In the genomic region with DNA sequence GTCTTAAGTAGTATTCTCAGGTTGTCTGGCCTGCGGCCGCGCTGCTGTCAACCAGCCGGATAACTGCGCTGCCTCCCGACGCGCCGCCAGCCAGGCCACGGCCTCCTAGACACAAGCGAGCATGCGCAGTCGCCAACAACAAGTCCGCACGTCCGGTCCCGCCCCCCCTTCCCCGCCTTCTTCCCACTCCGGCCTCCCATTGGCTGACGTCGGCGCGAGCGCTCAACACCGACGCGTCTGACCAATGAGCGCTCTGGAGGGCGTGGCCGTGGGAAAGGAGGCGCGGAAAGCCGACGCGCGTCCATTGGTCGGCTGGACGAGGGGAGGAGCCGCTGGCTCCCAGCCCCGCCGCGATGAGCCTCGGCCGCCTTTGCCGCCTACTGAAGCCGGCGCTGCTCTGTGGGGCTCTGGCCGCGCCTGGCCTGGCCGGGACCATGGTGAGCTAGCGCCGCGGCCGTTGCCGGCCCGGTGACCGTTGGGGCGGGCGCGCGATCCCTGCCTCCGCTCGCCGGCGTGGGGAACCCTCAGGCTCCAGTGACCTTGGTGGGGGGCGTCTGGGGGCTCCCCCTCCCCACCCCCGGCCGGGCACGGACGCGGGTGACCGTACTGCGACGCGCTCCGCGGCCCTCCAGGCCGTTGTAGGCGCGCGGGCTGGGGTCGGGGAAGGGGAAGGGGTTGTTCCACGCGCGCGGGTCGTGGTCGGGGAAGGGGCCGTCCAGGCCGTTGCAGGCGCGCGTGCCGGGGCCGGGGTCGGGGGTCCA, we compare ENCODE assay signal across 8 cellular contexts. TPM values are rescaled to one million over a fixed set of nuclear protein-coding genes. Genes with fewer than 3 reads are reported as not detected.
DNase-seq lines count a peak whose midpoint lies in the region; TF ChIP-seq lines count a peak whose summit lies in the region.

A gene with protein sequence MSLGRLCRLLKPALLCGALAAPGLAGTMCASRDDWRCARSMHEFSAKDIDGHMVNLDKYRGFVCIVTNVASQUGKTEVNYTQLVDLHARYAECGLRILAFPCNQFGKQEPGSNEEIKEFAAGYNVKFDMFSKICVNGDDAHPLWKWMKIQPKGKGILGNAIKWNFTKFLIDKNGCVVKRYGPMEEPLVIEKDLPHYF (plus strand): TSS at position 304 of the 761 bp plus-strand sequence. CDS start 50 bp downstream, at position 354.

- peaks cover 6% of the 10 kb centered on the region for H3K36me3 Mint-ChIP-seq in HFFc6 (ENCODE audit: low read depth)

- H3K9me3 Mint-ChIP-seq in HFFc6 = peaks cover 17% of the 10 kb centered on the region

- peak within 1 kb of the TSS; percentile 98 for H3K4me2 ChIP-seq in SK-N-SH

- POLR2A ChIA-PET in SK-N-SH (lab: Yijun Ruan, JAX) = interaction anchor here (0.8 to 2.6 kb wide), 5 partner anchors 9 to 100 kb away, joined by 3 to 15 read pairs (median 4); no protein-coding TSS in a partner anchor

- peak within 1 kb of the TSS; percentile 79 for H3K4me3 Mint-ChIP-seq in HFFc6

- H3K9ac ChIP-seq in SK-N-SH = peak within 1 kb of the TSS; percentile 91

- H3K36me3 ChIP-seq in SK-N-SH (replicated peaks in 1 of 2; ENCODE audit: control insufficient read depth in 1 of 2, insufficient read depth in 2 of 2, low read length in 1 of 2) (peaks cover 0 to 24% of the 10 kb centered on the region in 2 experiments), suprapubic skin (peaks cover 31% of the 10 kb centered on the region)

- CTCF ChIA-PET in SK-N-SH (lab: Yijun Ruan, JAX) = interaction anchor here (1.1 to 4.4 kb wide), 6 partner anchors 10 to 170 kb away, joined by 3 to 44 read pairs (median 4); a partner anchor contains a TSS

- no peaks in the 10 kb centered on the region for H3K27me3 ChIP-seq in SK-N-SH (ENCODE audit: insufficient read depth)
- H3K27me3 ChIP-seq in suprapubic skin = no peaks in the 10 kb centered on the region

- H3K4me3 ChIP-seq in SK-N-SH (ENCODE audit: low read depth in 2 of 2, low read length in 1 of 2) (peak within 1 kb of the TSS; percentile 80 to 81), suprapubic skin (peak within 1 kb of the TSS; percentile 93)

- TF ChIP-seq CTCF in HFFc6 (IDR thresholded peaks at IDR 0.05) (no peak), SK-N-SH (IDR thresholded peaks at IDR 0.05) (no peak), suprapubic skin (IDR thresholded peaks at IDR 0.05) (no peak)

- TF ChIP-seq POLR2A in suprapubic skin (IDR thresholded peaks at IDR 0.05) = peak; percentile 65 to 95

- H3K27ac Mint-ChIP-seq in HFFc6 = peak within 1 kb of the TSS; percentile 98

- peaks cover 19% of the 10 kb centered on the region for H3K27me3 Mint-ChIP-seq in HFFc6 (ENCODE audit: insufficient read depth)

- H3K9me2 ChIP-seq in SK-N-SH = no peaks in the 10 kb centered on the region

- H2AFZ ChIP-seq in SK-N-SH (ENCODE audit: low read depth) = no peak within 1 kb of the TSS

- peaks cover 21% of the 10 kb centered on the region; the same call in 1 of the 2 replicates for H4K20me1 ChIP-seq in SK-N-SH (ENCODE audit: insufficient read depth)

- peaks cover 36% of the 10 kb centered on the region for H3K4me1 Mint-ChIP-seq in HFFc6 (ENCODE audit: low read depth)

- H3K4me1 ChIP-seq in SK-N-SH (ENCODE audit: control insufficient read depth in 1 of 2, insufficient read depth in 2 of 2, low read depth in 1 of 2, low read length in 1 of 2) = peaks cover 21 to 22% of the 10 kb centered on the region in 2 experiments; a peak in 3 of 4 replicates
- H3K4me1 ChIP-seq in suprapubic skin = peaks cover 78% of the 10 kb centered on the region

- TF ChIP-seq EP300 in SK-N-SH (IDR thresholded peaks at IDR 0.05; ENCODE audit: borderline replicate concordance in 1 of 2, low read depth in 1 of 2, low read length in 1 of 2) (no peak; a peak in 1 of 4 replicates), suprapubic skin (IDR thresholded peaks at IDR 0.05) (no peak)

- WGBS in SK-N-SH (ENCODE audit: low lambda C conversion rate) = 0% methylated on average over 35 of the region's 96 CpGs
- WGBS in suprapubic skin = under 1% methylated on average over 27 of the region's 96 CpGs

- peaks cover 38% of the 10 kb centered on the region for H3F3A ChIP-seq in SK-N-SH (replicated peaks; ENCODE audit: insufficient read depth)

- H3K9me3 ChIP-seq in SK-N-SH (no peaks in the 10 kb centered on the region), suprapubic skin (no peaks in the 10 kb centered on the region)

- TF ChIP-seq RAD21 in SK-N-SH (IDR thresholded peaks at IDR 0.05; ENCODE audit: low read length) = 0 out of 2 replicates have a peak, but pooled peaks have one; percentile 0

- DNase-seq in GM04503 (ENCODE audit: low read depth) = peak; percentile 91
- peak; percentile 98 for DNase-seq in HFFc6
- peak; percentile 96 for DNase-seq in NCI-H1048 (lab: John Stamatoyannopoulos, UW)
- peak; percentile 98 for DNase-seq in SK-N-SH
- peak; percentile 98 for DNase-seq in activated naive CD4-positive, alpha-beta T cell treated with anti-CD3 and anti-CD28 coated beads, Interleukin-2, amount 50 U/mL, for 16 hours
- DNase-seq in germinal center (ENCODE audit: low spot score) = peak; percentile 98
- DNase-seq in nucleus accumbens (lab: John Stamatoyannopoulos, UW) = peak; percentile 75 to 99 (median 98)
- DNase-seq in suprapubic skin (ENCODE audit: low spot score in 2 of 2) = peak; percentile 100

- H3K79me2 ChIP-seq in SK-N-SH (ENCODE audit: insufficient read depth) = peaks cover 18% of the 10 kb centered on the region; the same call in 1 of the 2 replicates

- H3K27ac ChIP-seq in SK-N-SH (ENCODE audit: low read depth in 2 of 2, low read length in 1 of 2) (peak within 1 kb of the TSS; percentile 87 to 95), suprapubic skin (peak within 1 kb of the TSS; percentile 100)

TF ChIP-seq in SK-N-SH, 30 proteins besides CTCF, POLR2A, EP300 and RAD21 (continues in another document):
- TF ChIP-seq GATA2 (CRISPR knock-in tag; IDR thresholded peaks at IDR 0.05) (no peak), GABPA (IDR thresholded peaks at IDR 0.05; ENCODE audit: low read depth) (no peak), TAF1 (IDR thresholded peaks at IDR 0.05; ENCODE audit: borderline replicate concordance, low read depth, low read length) (peak; percentile 96), FOSL2 (IDR thresholded peaks at IDR 0.05; ENCODE audit: borderline replicate concordance, low read depth) (no peak), JUND (IDR thresholded peaks at IDR 0.05) (no peak), NRF1 (IDR thresholded peaks at IDR 0.05; ENCODE audit: low read depth, low read length) (peak; percentile 55), RCOR1 (IDR thresholded peaks at IDR 0.05; ENCODE audit: low read length) (no peak), TCF12 (IDR thresholded peaks at IDR 0.05) (no peak), MXI1 (IDR thresholded peaks at IDR 0.05; ENCODE audit: low read depth, low read length) (peak; percentile 85), POLR2AphosphoS5 (IDR thresholded peaks at IDR 0.05; ENCODE audit: low read depth, low read length) (peak; percentile 89)
- TF ChIP-seq, protein P1, sequence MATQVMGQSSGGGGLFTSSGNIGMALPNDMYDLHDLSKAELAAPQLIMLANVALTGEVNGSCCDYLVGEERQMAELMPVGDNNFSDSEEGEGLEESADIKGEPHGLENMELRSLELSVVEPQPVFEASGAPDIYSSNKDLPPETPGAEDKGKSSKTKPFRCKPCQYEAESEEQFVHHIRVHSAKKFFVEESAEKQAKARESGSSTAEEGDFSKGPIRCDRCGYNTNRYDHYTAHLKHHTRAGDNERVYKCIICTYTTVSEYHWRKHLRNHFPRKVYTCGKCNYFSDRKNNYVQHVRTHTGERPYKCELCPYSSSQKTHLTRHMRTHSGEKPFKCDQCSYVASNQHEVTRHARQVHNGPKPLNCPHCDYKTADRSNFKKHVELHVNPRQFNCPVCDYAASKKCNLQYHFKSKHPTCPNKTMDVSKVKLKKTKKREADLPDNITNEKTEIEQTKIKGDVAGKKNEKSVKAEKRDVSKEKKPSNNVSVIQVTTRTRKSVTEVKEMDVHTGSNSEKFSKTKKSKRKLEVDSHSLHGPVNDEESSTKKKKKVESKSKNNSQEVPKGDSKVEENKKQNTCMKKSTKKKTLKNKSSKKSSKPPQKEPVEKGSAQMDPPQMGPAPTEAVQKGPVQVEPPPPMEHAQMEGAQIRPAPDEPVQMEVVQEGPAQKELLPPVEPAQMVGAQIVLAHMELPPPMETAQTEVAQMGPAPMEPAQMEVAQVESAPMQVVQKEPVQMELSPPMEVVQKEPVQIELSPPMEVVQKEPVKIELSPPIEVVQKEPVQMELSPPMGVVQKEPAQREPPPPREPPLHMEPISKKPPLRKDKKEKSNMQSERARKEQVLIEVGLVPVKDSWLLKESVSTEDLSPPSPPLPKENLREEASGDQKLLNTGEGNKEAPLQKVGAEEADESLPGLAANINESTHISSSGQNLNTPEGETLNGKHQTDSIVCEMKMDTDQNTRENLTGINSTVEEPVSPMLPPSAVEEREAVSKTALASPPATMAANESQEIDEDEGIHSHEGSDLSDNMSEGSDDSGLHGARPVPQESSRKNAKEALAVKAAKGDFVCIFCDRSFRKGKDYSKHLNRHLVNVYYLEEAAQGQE (IDR thresholded peaks at IDR 0.05; ENCODE audit: low read depth, low read length) = peak; percentile 67; the same call in 1 of the 2 replicates
- TF ChIP-seq, protein P2, sequence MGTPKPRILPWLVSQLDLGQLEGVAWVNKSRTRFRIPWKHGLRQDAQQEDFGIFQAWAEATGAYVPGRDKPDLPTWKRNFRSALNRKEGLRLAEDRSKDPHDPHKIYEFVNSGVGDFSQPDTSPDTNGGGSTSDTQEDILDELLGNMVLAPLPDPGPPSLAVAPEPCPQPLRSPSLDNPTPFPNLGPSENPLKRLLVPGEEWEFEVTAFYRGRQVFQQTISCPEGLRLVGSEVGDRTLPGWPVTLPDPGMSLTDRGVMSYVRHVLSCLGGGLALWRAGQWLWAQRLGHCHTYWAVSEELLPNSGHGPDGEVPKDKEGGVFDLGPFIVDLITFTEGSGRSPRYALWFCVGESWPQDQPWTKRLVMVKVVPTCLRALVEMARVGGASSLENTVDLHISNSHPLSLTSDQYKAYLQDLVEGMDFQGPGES (IDR thresholded peaks at IDR 0.05; ENCODE audit: low read depth, low read length) = peak; percentile 22; the same call in 1 of the 2 replicates

RNA-seq across cellular contexts. Expression of the gene that starts here (rescaled TPM):
- total RNA-seq in HFFc6 (2021; fragmentation: NEBNext Ultra II Directional; extraction: Animal tissue kit (Norgen Biotek cat#: 25700)) = 100 to 1,000 TPM; 193 to 237 (median 223) TPM
- polyA plus RNA-seq in SK-N-SH (2012; rRNA removed) = 566 and 925 TPM in 2 replicates
- 591 and 700 TPM in 2 replicates for polyA plus RNA-seq in SK-N-SH (2012; cell fraction: cytosol; rRNA removed)
- 511 and 671 TPM in 2 replicates for polyA plus RNA-seq in SK-N-SH (2012; cell fraction: nucleus; rRNA removed)
- total RNA-seq in suprapubic skin = 100 to 1,000 TPM; 267 to 359 (median 344) TPM

Comparison
In these comparisons a context has a peak if more than half of its experiments do, and no peak if none do; other contexts are left out.
1. Peak in every context shown above with its lines: DNase-seq, H3K4me3 ChIP-seq and H3K27ac ChIP-seq.